Comparison of ENCODE assay signal across 8 cellular contexts in the genomic region with DNA sequence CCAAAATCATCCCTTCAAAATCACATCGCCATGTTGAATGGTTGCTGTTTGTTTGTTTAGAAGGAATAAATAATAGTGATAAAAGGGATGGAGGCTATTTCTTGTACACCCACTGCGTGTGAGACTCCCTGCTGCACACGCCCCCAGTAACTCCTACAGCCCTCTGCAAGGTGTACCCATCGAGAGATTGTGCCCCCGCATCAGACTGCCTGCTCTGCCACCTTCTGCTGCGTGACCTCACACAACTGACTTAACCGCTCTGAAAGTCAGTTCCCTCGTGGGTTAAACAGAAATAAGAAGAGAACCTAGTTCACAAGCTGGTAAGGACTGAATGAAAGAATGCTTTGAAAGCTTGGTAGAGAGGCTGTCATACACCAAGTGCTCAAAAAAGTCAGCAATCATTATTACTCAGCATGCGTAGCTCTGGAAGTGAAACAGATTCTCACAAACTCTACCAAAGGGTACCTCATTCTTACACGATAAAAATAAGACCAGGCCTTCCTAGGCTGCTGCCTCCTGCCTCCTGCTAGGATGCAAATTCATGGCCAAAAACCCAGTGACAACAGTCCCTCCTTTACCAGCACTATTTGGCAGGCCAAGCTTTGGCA.
DNase-seq lines count a peak whose midpoint lies in the region; ATAC-seq and TF ChIP-seq lines count a peak whose summit lies in the region.

No MANE protein-coding gene starts in this region.

- DNase-seq in activated T-cell treated with anti-CD3 and anti-CD28 coated beads, Interleukin-2, amount 50 U/mL, for 72 hours, result no peak
- no peak for DNase-seq in activated T-cell treated with anti-CD3 and anti-CD28 coated beads, Interleukin-2, amount 50 U/mL, for 1 hour
- DNase-seq in thyroid gland, result no peak
- DNase-seq in NCI-H345 (lab: John Stamatoyannopoulos, UW), result no peak
- no peak for DNase-seq in activated effector memory CD4-positive, alpha-beta T cell treated with Interleukin-2 at 50 U/mL for 16 hours
- no peak for DNase-seq in T-helper 9 cell

- peak; percentile 77 to 86 for ATAC-seq in activated T-cell treated with anti-CD3 and anti-CD28 coated beads, Interleukin-2, amount 50 U/mL, for 72 hours (replicated peaks in 1 of 2)
- peak; percentile 82 for ATAC-seq in HG03159 (IDR thresholded peaks at IDR 0.05; ENCODE audit: unreplicated experiment)

- H3K27ac ChIP-seq in ectodermal cell (ENCODE audit: insufficient read depth, low read depth, low read length, poor library complexity, severe bottlenecking) (peak overlapping the region; percentile 40), thyroid gland (peak overlapping the region; percentile 27 to 62 (median 33))

- H3K4me3 ChIP-seq in ectodermal cell (ENCODE audit: insufficient read depth, low read depth, low read length), result no peak overlapping the region
- H3K4me3 ChIP-seq in thyroid gland (replicated peaks in 1 of 3), result no peak overlapping the region

- no peak overlapping the region for H3K27ac Mint-ChIP-seq in activated T-cell treated with anti-CD3 and anti-CD28 coated beads, Interleukin-2, amount 50 U/mL, for 72 hours

- H3K4me1 ChIP-seq in ectodermal cell (ENCODE audit: control insufficient read depth, insufficient read depth, low read length), result peaks cover 21% of the 10 kb centered on the region
- peaks cover 16 to 17% of the 10 kb centered on the region in 2 donors for H3K4me1 ChIP-seq in thyroid gland

- H3K27me3 ChIP-seq in ectodermal cell (ENCODE audit: control insufficient read depth, insufficient read depth, low read length, poor library complexity, severe bottlenecking), result no peaks in the 10 kb centered on the region
- no peaks in the 10 kb centered on the region for H3K27me3 ChIP-seq in thyroid gland

- H3K27me3 Mint-ChIP-seq in activated T-cell treated with anti-CD3 and anti-CD28 coated beads, Interleukin-2, amount 50 U/mL, for 72 hours (ENCODE audit: low read depth), result peaks cover 22% of the 10 kb centered on the region

- H3K36me3 Mint-ChIP-seq in activated T-cell treated with anti-CD3 and anti-CD28 coated beads, Interleukin-2, amount 50 U/mL, for 72 hours (ENCODE audit: insufficient read depth in 2 of 2), result no peaks in the 10 kb centered on the region

- intact Hi-C loops in thyroid gland (cut with DNase I), result no loop called here

- no peaks in the 10 kb centered on the region for H3K4me1 Mint-ChIP-seq in activated T-cell treated with anti-CD3 and anti-CD28 coated beads, Interleukin-2, amount 50 U/mL, for 72 hours (ENCODE audit: low read depth)

- TF ChIP-seq CTCF in thyroid gland (IDR thresholded peaks at IDR 0.05), result no peak

- no peak overlapping the region for H3K4me3 Mint-ChIP-seq in activated T-cell treated with anti-CD3 and anti-CD28 coated beads, Interleukin-2, amount 50 U/mL, for 72 hours

- H3K9me3 ChIP-seq in ectodermal cell (ENCODE audit: control insufficient read depth, low read length) (no peaks in the 10 kb centered on the region), thyroid gland (no peaks in the 10 kb centered on the region)

- 72 to 75% methylated on average over 10 of the region's 10 CpGs for WGBS in ectodermal cell, 2 experiments
- WGBS in thyroid gland, 2 donors, result 78% methylated on average over 10 of the region's 10 CpGs

- peaks cover 0 to 1% of the 10 kb centered on the region in 2 donors for H3K9me3 Mint-ChIP-seq in activated T-cell treated with anti-CD3 and anti-CD28 coated beads, Interleukin-2, amount 50 U/mL, for 72 hours

- H3K36me3 ChIP-seq in ectodermal cell (ENCODE audit: control insufficient read depth, insufficient read depth, low read length) (no peaks in the 10 kb centered on the region), thyroid gland (no peaks in the 10 kb centered on the region)

- TF ChIP-seq POLR2A in thyroid gland (IDR thresholded peaks at IDR 0.05), result no peak
